Comparison of ENCODE assay signal across 15 cellular contexts in genomic region chrX:52363247-52363883, GRCh38. TPM values are rescaled to one million over a fixed set of nuclear protein-coding genes. Genes with fewer than 3 reads are reported as not detected.
DNase-seq lines count a peak whose midpoint lies in the region; ATAC-seq, FAIRE-seq and TF ChIP-seq lines count a peak whose summit lies in the region.
"Had no signal": no experiment of that assay in that cellular context is flagged by ENCODE, and none has a peak within 500 bp of the region (broad histone marks: within the 10 kb centered on the region; RNA-seq: fewer than 3 reads in every experiment).

No MANE protein-coding gene starts in this region.

- H3K4me3 ChIP-seq in H1 (ENCODE audit: extremely low read depth in 1 of 4, insufficient read depth in 2 of 4, low read depth in 3 of 4, low read length in 4 of 4) (no peak overlapping the region), trophoblast cell (ENCODE audit: low read depth, low read length) (no peak overlapping the region)

- no peak overlapping the region for H2BK15ac ChIP-seq in H1 (ENCODE audit: low read length)

- H3K56ac ChIP-seq in H1 (replicated peaks; ENCODE audit: insufficient read length, low read depth, low read length) = no peak overlapping the region

- H3K23ac ChIP-seq in H1 (ENCODE audit: insufficient read length) (no peak overlapping the region), trophoblast cell (ENCODE audit: low read length) (no peak overlapping the region)

- FAIRE-seq in H1 (lab: Jason Lieb, UNC) = peak; percentile 92

- H2BK20ac ChIP-seq in H1 (ENCODE audit: low read length) = no peak overlapping the region

- H2AFZ ChIP-seq in H1 (ENCODE audit: low read length) (no peak overlapping the region), trophoblast cell (ENCODE audit: insufficient read depth, low read length, poor library complexity) (no peak overlapping the region)
- H2AFZ ChIP-seq: parathyroid adenoma had no signal

- no peaks in the 10 kb centered on the region for H3K23me2 ChIP-seq in H1 (ENCODE audit: low read depth, low read length)

- H2BK12ac ChIP-seq in H1 (ENCODE audit: low read depth, low read length) (no peak overlapping the region), trophoblast cell (ENCODE audit: low read length) (no peak overlapping the region)

- no peak overlapping the region for H4K12ac ChIP-seq in trophoblast cell (ENCODE audit: low read depth, low read length)

- H3K4me1 ChIP-seq in H1 (replicated peaks in 1 of 4; ENCODE audit: control insufficient read depth in 3 of 4, insufficient read depth in 4 of 4, low read length in 3 of 4) (no peaks in the 10 kb centered on the region), trophoblast cell (ENCODE audit: control insufficient read depth in 1 of 2, insufficient read depth in 2 of 2, low read length in 2 of 2) (peaks cover under 1% of the 10 kb centered on the region in 2 experiments)
- H3K4me1 ChIP-seq: parathyroid adenoma had no signal

- H2AK5ac ChIP-seq in H1 (ENCODE audit: low read depth, low read length) (no peak overlapping the region), trophoblast cell (ENCODE audit: low read length) (no peak overlapping the region)

- TF ChIP-seq POLR2A in H1 (IDR thresholded peaks at IDR 0.05; ENCODE audit: control extremely low read depth in 1 of 2, low read depth in 2 of 2, low read length in 2 of 2) = no peak

- no peak for TF ChIP-seq EP300 in H1 (IDR thresholded peaks at IDR 0.05; ENCODE audit: borderline replicate concordance in 1 of 2, low read depth in 2 of 2, low read length in 2 of 2)

- H3K27ac ChIP-seq in H1 (ENCODE audit: low read depth, low read length) (no peak overlapping the region), trophoblast cell (ENCODE audit: low read depth, low read length) (no peak overlapping the region)
- H3K27ac ChIP-seq: 22Rv1, parathyroid adenoma had no signal

- H3K79me1 ChIP-seq in H1 (ENCODE audit: low read depth, low read length) (no peaks in the 10 kb centered on the region), trophoblast cell (ENCODE audit: low read length) (peaks cover 3% of the 10 kb centered on the region)

- H4K8ac ChIP-seq in H1 (ENCODE audit: extremely low read depth, insufficient read depth, low read length) (no peak overlapping the region), trophoblast cell (ENCODE audit: low read depth, low read length) (no peak overlapping the region)

- H3K9me3 ChIP-seq in H1 (ENCODE audit: insufficient read depth in 2 of 2, low read depth in 1 of 2, low read length in 1 of 2) (no peaks in the 10 kb centered on the region), trophoblast cell (ENCODE audit: insufficient read depth, low read depth, low read length) (no peaks in the 10 kb centered on the region)

- H3K14ac ChIP-seq in H1 (ENCODE audit: insufficient read length) (no peak overlapping the region), trophoblast cell (ENCODE audit: low read length) (no peak overlapping the region)

- POLR2A ChIA-PET in H1 (lab: Charles Lee; ENCODE audit: partially characterized antibody) = no interaction called here

- no peak overlapping the region for H3K4me2 ChIP-seq in H1 (ENCODE audit: insufficient read depth in 1 of 2, low read depth in 2 of 2, low read length in 2 of 2)
- no peak overlapping the region for H3K4me2 ChIP-seq in trophoblast cell (ENCODE audit: low read length)

- DNase-seq in DMS 273 (lab: John Stamatoyannopoulos, UW; ENCODE audit: unreplicated experiment) (peak; percentile 14), DMS 273 treated with DMSO at 0.1 percent for 48 hours (lab: John Stamatoyannopoulos, UW) (no peak), OCI-M2 (lab: John Stamatoyannopoulos, UW; ENCODE audit: unreplicated experiment) (peak; percentile 36), H1 (ENCODE audit: low read depth in 1 of 2, low spot score in 2 of 2) (no peak), trophoblast cell (peak; percentile 51 to 71), NCI-H2029 treated with DMSO at 0.1 percent for 48 hours (lab: John Stamatoyannopoulos, UW) (no peak), retina (no peak)
- DNase-seq: mammary epithelial cell; NCI-H526 treated with DMSO at 0.1 percent for 48 hours; stimulated activated CD4-positive, alpha-beta T cell treated with anti-CD3 and anti-CD28 coated beads, Interleukin-2, amount 100 ng/mL, for 24 hours; stimulated activated naive B cell treated with anti-CD40 and anti-IgM and Interleukin-4, amounts not matched to agents 10 μg/mL and 1 μg/mL and 100 μg/mL, for 72 hours had no signal

- H4K5ac ChIP-seq in H1 (ENCODE audit: insufficient read length, low read depth, low read length) = no peak overlapping the region

- CTCF ChIA-PET in H1 (lab: Charles Lee; ENCODE audit: partially characterized antibody) = no interaction called here

- no peaks in the 10 kb centered on the region for H3K27me3 ChIP-seq in H1 (replicated peaks in 1 of 4; ENCODE audit: control insufficient read depth in 3 of 4, extremely low read depth in 1 of 4, insufficient read depth in 3 of 4, low read length in 3 of 4)
- no peaks in the 10 kb centered on the region for H3K27me3 ChIP-seq in trophoblast cell (ENCODE audit: insufficient read depth, low read length)

- H3K79me2 ChIP-seq in H1 (ENCODE audit: control insufficient read depth in 1 of 2, insufficient read depth in 2 of 2, low read length in 2 of 2) = no peaks in the 10 kb centered on the region
- H3K79me2 ChIP-seq in trophoblast cell (ENCODE audit: control insufficient read depth, insufficient read depth, low read length, poor library complexity) = no peaks in the 10 kb centered on the region
- H3K79me2 ChIP-seq: parathyroid adenoma had no signal

- peak in 2 of 3 experiments; percentile 21 to 45; a peak in 3 of 4 replicates for TF ChIP-seq CTCF in H1 (IDR thresholded peaks at IDR 0.05; ENCODE audit: control extremely low read depth in 1 of 3, insufficient read depth in 1 of 3, low read depth in 1 of 3, low read length in 3 of 3)

- H3K9ac ChIP-seq in H1 (replicated peaks in 1 of 4; ENCODE audit: extremely low read depth in 1 of 4, low read depth in 3 of 4, low read length in 3 of 4) (no peak overlapping the region), trophoblast cell (ENCODE audit: low read length) (no peak overlapping the region)
- H3K9ac ChIP-seq: parathyroid adenoma had no signal

- no peak for ATAC-seq in GM21717 (IDR thresholded peaks at IDR 0.05; ENCODE audit: unreplicated experiment)
- ATAC-seq: stimulated activated naive B cell treated with anti-CD40 and anti-IgM and Interleukin-4, amounts not matched to agents 10 μg/mL and 1 μg/mL and 100 μg/mL, for 72 hours had no signal

- no peak overlapping the region for H3K4ac ChIP-seq in H1 (replicated peaks; ENCODE audit: insufficient read length, low read depth, low read length)
- H3K4ac ChIP-seq in trophoblast cell (ENCODE audit: low read depth, low read length) = no peak overlapping the region

- no peaks in the 10 kb centered on the region for H4K20me1 ChIP-seq in H1 (replicated peaks in 1 of 2; ENCODE audit: control insufficient read depth in 1 of 2, insufficient read depth in 2 of 2, low read length in 2 of 2)

- WGBS in H1 (ENCODE audit: extremely low coverage in 1 of 2, insufficient coverage in 1 of 2, insufficient read length in 1 of 2, insufficient replicate concordance in 2 of 2, low coverage in 1 of 2, low lambda C conversion rate in 2 of 2, missing lambda C conversion rate in 1 of 2), 2 experiments = 58% methylated on average over 7 of the region's 8 CpGs; no CpG with 5 or more reads in 1 of the 2 experiments
- no CpG with 5 or more reads among the region's 8 CpGs for WGBS in trophoblast cell (ENCODE audit: extremely low coverage, insufficient coverage, insufficient read length)

- H4K91ac ChIP-seq in H1 (replicated peaks; ENCODE audit: insufficient read length, low read length) (no peak overlapping the region), trophoblast cell (ENCODE audit: low read depth, low read length) (peak overlapping the region; percentile 5)

- no peak overlapping the region for H2BK120ac ChIP-seq in H1 (replicated peaks; ENCODE audit: low read depth, low read length)
- H2BK120ac ChIP-seq in trophoblast cell (ENCODE audit: insufficient read depth, low read length, poor library complexity) = no peak overlapping the region

- peak; percentile 44 to 51 for TF ChIP-seq RAD21 in H1 (IDR thresholded peaks at IDR 0.05 in 1 of 2, conservative IDR thresholded peaks at IDR 0.05 in 1 of 2; ENCODE audit: low read depth in 2 of 2, low read length in 2 of 2)

- no peak overlapping the region for H3K18ac ChIP-seq in H1 (ENCODE audit: extremely low read depth, low read length)
- H3K18ac ChIP-seq in trophoblast cell (ENCODE audit: low read length) = no peak overlapping the region

- H3K36me3 ChIP-seq in H1 (ENCODE audit: control insufficient read depth in 2 of 4, insufficient read depth in 4 of 4, low read length in 3 of 4) (no peaks in the 10 kb centered on the region), trophoblast cell (ENCODE audit: control insufficient read depth in 1 of 2, insufficient read depth in 2 of 2, low read length in 2 of 2) (no peaks in the 10 kb centered on the region)

- no peak overlapping the region for H2BK5ac ChIP-seq in H1 (ENCODE audit: low read depth, low read length)
- no peak overlapping the region for H2BK5ac ChIP-seq in trophoblast cell (ENCODE audit: low read depth, low read length, poor library complexity)

TF ChIP-seq in H1, 55 proteins besides CTCF, POLR2A, EP300 and RAD21 (continues in another document):
- TF ChIP-seq GTF2F1 (IDR thresholded peaks at IDR 0.05; ENCODE audit: borderline replicate concordance, low read depth, low read length) = no peak
- TF ChIP-seq TCF12 (IDR thresholded peaks at IDR 0.05; ENCODE audit: low read depth, low read length) = no peak
- TF ChIP-seq CBX8 (IDR thresholded peaks at IDR 0.05; ENCODE audit: borderline replicate concordance, low read depth, low read length) = no peak
- no peak for TF ChIP-seq TEAD4 (IDR thresholded peaks at IDR 0.05; ENCODE audit: low read depth, low read length)
- no peak for TF ChIP-seq SAP30 (IDR thresholded peaks at IDR 0.05; ENCODE audit: insufficient read depth, insufficient replicate concordance, low read length)
- TF ChIP-seq NANOG (IDR thresholded peaks at IDR 0.05; ENCODE audit: insufficient read depth, low read depth, low read length, poor library complexity, severe bottlenecking) = no peak
- TF ChIP-seq KDM5A (IDR thresholded peaks at IDR 0.05; ENCODE audit: low read length) = no peak
- no peak for TF ChIP-seq FOSL1 (IDR thresholded peaks at IDR 0.05; ENCODE audit: insufficient read depth, low read depth, low read length)
- no peak for TF ChIP-seq RXRA (IDR thresholded peaks at IDR 0.05; ENCODE audit: insufficient read depth, low read depth, low read length)

RNA-seq across cellular contexts. Expression of gene XAGE2, which starts 5.5 kb away (rescaled TPM):
- not detected in 2 replicates for total RNA-seq in H1 (2021; fragmentation: NEBNext Ultra II Directional; extraction: Animal tissue kit (Norgen Biotek cat#: 25700))
- polyA plus RNA-seq in H1 (2011; rRNA removed) = not detected in 2 replicates
- polyA plus RNA-seq in H1 (2011; cell fraction: cytosol; rRNA removed) = not detected
- not detected for polyA plus RNA-seq in H1 (2011; cell fraction: nucleus; rRNA removed)
- not detected in 4 replicates for polyA plus RNA-seq in H1 (2012, experiment 1 of 2)
- polyA plus RNA-seq in H1 (2012, experiment 2 of 2) = not detected
- not detected for polyA plus RNA-seq in H1 (2013, experiment 1 of 2)
- polyA plus RNA-seq in H1 (2013, experiment 2 of 2) = not detected
- polyA minus RNA-seq in H1 (2011; rRNA and poly(A)+ RNA removed) = not detected in 2 replicates
- polyA minus RNA-seq in H1 (2011; cell fraction: cytosol; rRNA and poly(A)+ RNA removed) = not detected
- polyA minus RNA-seq in H1 (2011; cell fraction: nucleus; rRNA and poly(A)+ RNA removed) = not detected
- polyA plus RNA-seq in trophoblast cell (2013) = 218 and 229 TPM in 2 replicates
- total RNA-seq: mammary epithelial cell had no signal
- polyA plus RNA-seq: IgD-negative memory B cell, mammary epithelial cell had no signal

Comparison
In these comparisons a context has a peak if more than half of its experiments do, and no peak if none do; other contexts are left out.
1. DNase-seq: peak in DMS 273 (single experiment), OCI-M2 (single experiment) and trophoblast cell (2 of 2); none in DMS 273 treated with DMSO at 0.1 percent for 48 hours (single experiment), H1 (0 of 2), NCI-H2029 treated with DMSO at 0.1 percent for 48 hours (single experiment) and retina (single experiment).